In the genomic region with DNA sequence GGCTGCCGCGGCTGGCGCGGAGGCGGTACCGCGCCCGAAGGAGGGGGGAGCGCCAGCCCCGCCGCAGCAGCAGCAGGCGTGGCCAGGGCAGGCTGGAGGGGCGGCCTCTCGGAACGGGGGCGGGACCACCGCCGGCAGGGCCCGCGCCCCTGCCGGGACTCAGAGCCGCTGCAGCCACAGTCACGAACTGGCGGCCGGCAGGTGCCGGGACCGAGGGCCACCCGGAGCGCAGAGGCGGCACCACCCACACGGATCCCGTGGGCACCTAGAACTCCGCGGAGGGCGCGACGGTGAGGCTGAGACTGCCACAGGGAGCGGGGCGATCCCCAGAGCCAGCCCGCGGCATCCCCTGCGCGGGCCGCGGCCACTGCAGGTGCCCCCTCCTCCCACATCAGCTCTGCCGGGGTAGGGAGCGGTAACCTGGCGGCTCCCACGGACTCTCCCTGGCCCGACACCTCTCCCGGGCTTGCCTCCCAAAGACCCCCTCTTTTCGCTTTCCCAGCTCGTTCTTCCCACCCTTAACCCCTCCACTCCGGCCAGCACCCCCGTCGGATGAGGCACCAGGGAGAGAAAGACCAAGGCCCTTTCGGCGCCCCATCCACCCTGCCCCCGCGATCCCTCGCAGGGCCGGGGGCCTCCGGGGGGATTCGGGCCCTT, we compare ENCODE assay signal across 8 cellular contexts. TPM values are rescaled to one million over a fixed set of nuclear protein-coding genes. Genes with fewer than 3 reads are reported as not detected.
A peak's percentile ranks its signal among the peaks of the same experiment; 100 is the strongest.
DNase-seq lines count a peak whose midpoint lies in the region; ATAC-seq and TF ChIP-seq lines count a peak whose summit lies in the region.

A gene (plus strand): TSS at position 162 of the 657 bp plus-strand sequence. CDS start 944 bp downstream, outside the sequence.

- intact Hi-C loops in breast epithelium (cut with DNase I; ENCODE audit: low total_unique reads) (loop anchor here (5.0 kb wide), 1 partner anchor 1958 kb away; no protein-coding TSS in a partner anchor), posterior vena cava (cut with DNase I) (no loop called here)

- TF ChIP-seq CTCF in GM10248 (IDR thresholded peaks at IDR 0.05; ENCODE audit: control extremely low read depth, extremely low read depth, low read depth, missing control alignments) (no peak), VCaP (conservative IDR thresholded peaks at IDR 0.05) (no peak; the same call in 1 of the 2 replicates), breast epithelium (IDR thresholded peaks at IDR 0.05) (peak in 1 of 3 donors; percentile 29)

- peak within 1 kb of the TSS; percentile 41 to 68 (median 54) for H3K4me3 ChIP-seq in breast epithelium

- peak within 1 kb of the TSS; percentile 77 for H3K27ac ChIP-seq in VCaP
- H3K27ac ChIP-seq in breast epithelium: no peak within 1 kb of the TSS
- peak within 1 kb of the TSS; percentile 30 for H3K27ac ChIP-seq in layer of hippocampus (ENCODE audit: low read depth, low read length)

- CTCF ChIA-PET in GM10248 (lab: Yijun Ruan, JAX): interaction anchor here (1.1 to 8.6 kb wide), 6 partner anchors 10 to 334 kb away, joined by 3 to 160 read pairs (median 38); a partner anchor contains a TSS

- H3K27me3 ChIP-seq in breast epithelium (peaks cover 10 to 37% of the 10 kb centered on the region in 2 donors), layer of hippocampus (ENCODE audit: control insufficient read depth, insufficient read depth, low read length) (peaks cover 18% of the 10 kb centered on the region)

- DNase-seq in GM10248 (ENCODE audit: extremely low spot score) (peak; percentile 90), NCI-H187 treated with DMSO at 0.1 percent for 48 hours (lab: John Stamatoyannopoulos, UW) (peak; percentile 13), breast epithelium (ENCODE audit: low spot score in 2 of 2) (peak in 1 of 2 donors; percentile 26), posterior vena cava (ENCODE audit: low spot score) (no peak)
- peak; percentile 72 to 76 for DNase-seq in stimulated activated CD4-positive, alpha-beta T cell treated with anti-CD3 and anti-CD28 coated beads, Interleukin-2, amount 100 ng/mL, for 24 hours

- POLR2A ChIA-PET in GM10248 (lab: Yijun Ruan, JAX): no interaction called here

- ATAC-seq in HG02610 (IDR thresholded peaks at IDR 0.05; ENCODE audit: unreplicated experiment): peak; percentile 66

- TF ChIP-seq POLR2A in breast epithelium (IDR thresholded peaks at IDR 0.05): no peak

- no peaks in the 10 kb centered on the region for H3K36me3 ChIP-seq in breast epithelium

- H3K4me1 ChIP-seq in breast epithelium: peaks cover 4 to 8% of the 10 kb centered on the region in 2 donors

- no peaks in the 10 kb centered on the region for H3K9me3 ChIP-seq in breast epithelium

RNA-seq across cellular contexts. Expression of the gene that starts here (rescaled TPM):
- under 1 TPM; 0.16 to 0.88 (median 0.33) TPM for total RNA-seq in breast epithelium
- under 1 TPM in 1 of 2 donors, not detected in 1; 0.38 TPM for total RNA-seq in posterior vena cava

Comparison
In these comparisons a context has a peak if more than half of its experiments do, and no peak if none do; other contexts are left out.
1. H3K27ac ChIP-seq: peak in VCaP (single experiment) and layer of hippocampus (single experiment); none in breast epithelium (0 of 2).